Comparison of ENCODE assay signal across 15 cellular contexts in the genomic region with DNA sequence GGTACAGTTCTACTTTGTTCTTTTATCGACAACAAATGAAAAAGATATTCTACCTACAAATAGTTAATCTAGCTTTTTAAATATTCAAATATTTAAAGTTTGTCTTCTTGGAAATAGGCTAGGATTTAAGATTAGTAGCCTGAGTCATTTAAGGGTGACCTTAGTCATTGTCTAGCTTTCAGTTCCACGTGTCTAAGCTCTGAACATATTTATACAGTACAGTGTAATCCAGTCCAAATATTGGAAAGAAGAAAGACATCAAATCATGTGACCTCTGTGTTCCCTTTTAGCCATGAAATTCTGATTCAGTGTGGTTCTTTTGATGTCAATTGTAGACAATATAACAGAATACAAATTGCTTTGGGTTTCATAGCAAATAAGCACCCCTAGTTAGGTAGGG.
A peak's percentile ranks its signal among the peaks of the same experiment; 100 is the strongest.
DNase-seq lines count a peak whose midpoint lies in the region; TF ChIP-seq lines count a peak whose summit lies in the region.
"Had no signal": no experiment of that assay in that cellular context is flagged by ENCODE, and none has a peak within 500 bp of the region (broad histone marks: within the 10 kb centered on the region; RNA-seq: fewer than 3 reads in every experiment).

No MANE protein-coding gene starts in this region.

- no peak overlapping the region for H3T11ph ChIP-seq in H9 (ENCODE audit: low read length)

- H2BK5ac ChIP-seq in H9 (ENCODE audit: insufficient read length, low read length): no peak overlapping the region

- TF ChIP-seq CTCF in epithelial cell of esophagus (IDR thresholded peaks at IDR 0.05; ENCODE audit: insufficient read depth, low read depth, low read length, missing control alignments): no peak
- no peak for TF ChIP-seq CTCF in H9 (conservative IDR thresholded peaks at IDR 0.05)

- H3K27ac ChIP-seq in GM23248 (no peak overlapping the region), H9 (ENCODE audit: insufficient read length, low read depth, low read length) (no peak overlapping the region)

- WGBS in GM23248 (ENCODE audit: low coverage in 1 of 2, low lambda C conversion rate in 2 of 2, missing lambda C conversion rate in 2 of 2), 2 experiments: 22 to 36% methylated on average over 2 of the region's 2 CpGs
- WGBS in H9 (ENCODE audit: extremely low coverage, insufficient read length, low lambda C conversion rate): no CpG with 5 or more reads among the region's 2 CpGs

- no peaks in the 10 kb centered on the region; the same call in 1 of the 2 replicates for H3K27me3 Mint-ChIP-seq in H9 (ENCODE audit: low read depth)

- H3K36me3 Mint-ChIP-seq in H9 (ENCODE audit: insufficient read depth in 1 of 3, low read depth in 3 of 3): no peaks in the 10 kb centered on the region

- H3K4me1 ChIP-seq in GM23248 (ENCODE audit: insufficient read depth) (no peaks in the 10 kb centered on the region), H9 (ENCODE audit: insufficient read depth, low read length) (no peaks in the 10 kb centered on the region)

- no peak overlapping the region for H3K18ac ChIP-seq in H9 (ENCODE audit: insufficient read length, low read depth, low read length)

- no peak overlapping the region for H3K14ac ChIP-seq in H9 (ENCODE audit: insufficient read depth, low read length)

- no peaks in the 10 kb centered on the region for H3K79me1 ChIP-seq in H9 (ENCODE audit: insufficient read depth, low read depth, low read length, poor library complexity, severe bottlenecking)

- H2BK120ac ChIP-seq in H9 (ENCODE audit: low read depth, low read length, poor library complexity, severe bottlenecking): no peak overlapping the region

- H3K4me1 Mint-ChIP-seq in H9: peaks cover 2 to 5% of the 10 kb centered on the region in 2 experiments; a peak in 3 of 4 replicates

- in situ Hi-C loops in GM23248 (cut with MboI): no loop called here

- no peak overlapping the region for H2BK12ac ChIP-seq in H9 (ENCODE audit: insufficient read length, low read depth, low read length)

- H4K5ac ChIP-seq in H9 (ENCODE audit: insufficient read length, low read depth, low read length): no peak overlapping the region

- H3K4me2 ChIP-seq in GM23248 (ENCODE audit: unreplicated experiment): no peak overlapping the region
- H3K4me2 ChIP-seq in H9 (ENCODE audit: insufficient read depth, insufficient read length, low read length): no peak overlapping the region

- H3K4ac ChIP-seq in H9 (ENCODE audit: low read depth, low read length): no peak overlapping the region

- no peak overlapping the region for H3K27ac Mint-ChIP-seq in H9

- DNase-seq in GM23248 (peak; percentile 6), SW480 (ENCODE audit: low spot score) (peak; percentile 4), epithelial cell of esophagus (ENCODE audit: low read depth) (peak; percentile 16), renal cortical epithelial cell (ENCODE audit: low read depth) (peak; percentile 40), H9 (no peak), OCI-M2 (lab: John Stamatoyannopoulos, UW; ENCODE audit: unreplicated experiment) (no peak), globus pallidus (ENCODE audit: low spot score) (no peak), HUDEP-2 (lab: John Stamatoyannopoulos, UW; ENCODE audit: unreplicated experiment in 76 of 76) (no peak)
- DNase-seq: C1 segment of cervical spinal cord, DMS153, GOT3, Karpas-422, NCI-H187 treated with DMSO at 0.1 percent for 48 hours, NCI-H2171, NCI-H510A treated with DMSO at 0.1 percent for 48 hours had no signal

- no peak overlapping the region for H4K91ac ChIP-seq in H9 (ENCODE audit: insufficient read length, low read depth, low read length)

- H2AK5ac ChIP-seq in H9 (ENCODE audit: insufficient read length, low read length): no peak overlapping the region

- H3K4me3 ChIP-seq in GM23248: no peak overlapping the region
- H3K4me3 ChIP-seq in epithelial cell of esophagus (ENCODE audit: low read length): no peak overlapping the region

- no peaks in the 10 kb centered on the region for H3K9me3 ChIP-seq in GM23248 (ENCODE audit: low read depth)
- H3K9me3 ChIP-seq in H9 (ENCODE audit: control insufficient read depth, low read depth, low read length): no peaks in the 10 kb centered on the region

- no peak overlapping the region for H2BK20ac ChIP-seq in H9 (ENCODE audit: low read depth, low read length, poor library complexity, severe bottlenecking)

- no peaks in the 10 kb centered on the region for H3K36me3 ChIP-seq in GM23248 (ENCODE audit: low read depth)

- H4K20me1 ChIP-seq in GM23248 (ENCODE audit: insufficient read depth): no peaks in the 10 kb centered on the region
- no peaks in the 10 kb centered on the region for H4K20me1 ChIP-seq in H9 (ENCODE audit: control insufficient read depth, insufficient read depth, insufficient read length)

- H3K27me3 ChIP-seq in GM23248 (replicated peaks; ENCODE audit: insufficient read depth): no peaks in the 10 kb centered on the region
- H3K27me3 ChIP-seq in H9 (ENCODE audit: insufficient read depth, low read length): no peaks in the 10 kb centered on the region

- H3K9me3 Mint-ChIP-seq in H9: no peaks in the 10 kb centered on the region; a peak in 1 of 5 replicates

- no peak overlapping the region for H3K9ac ChIP-seq in GM23248
- H3K9ac ChIP-seq in H9 (ENCODE audit: extremely low read depth, insufficient read length, low read length): no peak overlapping the region

- H3K56ac ChIP-seq in H9 (ENCODE audit: insufficient read length, low read depth, low read length): no peak overlapping the region

- no peak overlapping the region for H2BK15ac ChIP-seq in H9 (ENCODE audit: low read depth, low read length)

- H3F3A ChIP-seq in GM23248 (ENCODE audit: insufficient read depth): no peaks in the 10 kb centered on the region

- no peak overlapping the region for H3K4me3 Mint-ChIP-seq in H9

- no peak overlapping the region for H4K8ac ChIP-seq in H9 (replicated peaks; ENCODE audit: insufficient read length, low read depth, low read length)

- no peaks in the 10 kb centered on the region for H3K79me2 ChIP-seq in GM23248 (ENCODE audit: insufficient read depth)
- no peaks in the 10 kb centered on the region for H3K79me2 ChIP-seq in H9 (ENCODE audit: insufficient read depth, low read length)

- H2AFZ ChIP-seq in GM23248: no peak overlapping the region
- H2AFZ ChIP-seq in H9 (ENCODE audit: low read length): no peak overlapping the region

- no peaks in the 10 kb centered on the region for H3K23me2 ChIP-seq in H9 (ENCODE audit: insufficient read length, low read depth, low read length, poor library complexity, severe bottlenecking)

- no peaks in the 10 kb centered on the region for H3K9me2 ChIP-seq in GM23248 (ENCODE audit: insufficient read depth)

- no peak overlapping the region for H3K23ac ChIP-seq in H9 (ENCODE audit: insufficient read length, low read depth, low read length)

Comparison
In these comparisons a context has a peak if more than half of its experiments do, and no peak if none do; other contexts are left out.
1. DNase-seq: peak in GM23248 (single experiment), SW480 (single experiment), epithelial cell of esophagus (single experiment) and renal cortical epithelial cell (single experiment); none in H9 (single experiment), OCI-M2 (single experiment), globus pallidus (single experiment) and HUDEP-2 (0 of 76).